In the genomic region with DNA sequence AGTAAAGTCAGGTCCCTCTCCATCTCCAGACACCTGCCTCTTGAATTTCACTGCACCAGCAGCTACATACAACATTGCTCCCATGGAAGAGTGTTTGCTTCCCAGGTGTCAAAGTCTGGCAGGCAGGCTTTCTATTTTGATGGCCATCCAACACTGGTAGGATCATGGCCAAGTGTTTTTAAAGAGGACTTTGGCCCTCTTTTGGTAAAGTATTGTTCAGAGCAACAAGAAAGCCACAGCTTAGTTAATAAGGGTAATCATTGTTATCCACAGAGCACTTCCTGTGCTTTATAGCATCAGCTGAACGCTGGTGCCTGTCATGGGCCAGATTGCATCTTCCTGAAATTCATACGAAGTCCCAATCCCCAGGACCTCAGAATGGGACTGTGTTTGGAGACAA, we compare ENCODE assay signal across 13 cellular contexts.
A peak's percentile ranks its signal among the peaks of the same experiment; 100 is the strongest.
DNase-seq lines count a peak whose midpoint lies in the region; ATAC-seq and TF ChIP-seq lines count a peak whose summit lies in the region.
"Had no signal": no experiment of that assay in that cellular context is flagged by ENCODE, and none has a peak within 500 bp of the region (broad histone marks: within the 10 kb centered on the region; RNA-seq: fewer than 3 reads in every experiment).

No MANE protein-coding gene starts in this region.

- CTCF ChIA-PET in CD4-positive, alpha-beta T cell (lab: Charles Lee), result interaction anchor here (1.0 kb wide), 1 partner anchor 128 kb away, joined by 4 read pairs; no protein-coding TSS in a partner anchor
- CTCF ChIA-PET in activated CD4-positive, alpha-beta memory T cell treated with anti-CD3 and anti-CD28 coated beads for 36 hours (lab: Charles Lee), result no interaction called here

- H3K9me3 ChIP-seq in CD4-positive, alpha-beta T cell (ENCODE audit: control insufficient read depth, low read length), result no peaks in the 10 kb centered on the region

- H3K27ac Mint-ChIP-seq in CD4-positive, alpha-beta T cell, result peak overlapping the region; percentile 88
- peak overlapping the region; percentile 26 for H3K27ac Mint-ChIP-seq in activated CD4-positive, alpha-beta memory T cell treated with anti-CD3 and anti-CD28 coated beads for 36 hours

- peaks cover 87% of the 10 kb centered on the region for H3K36me3 Mint-ChIP-seq in CD4-positive, alpha-beta T cell (ENCODE audit: low read depth)
- H3K36me3 Mint-ChIP-seq in activated CD4-positive, alpha-beta memory T cell treated with anti-CD3 and anti-CD28 coated beads for 36 hours, result peaks cover 56% of the 10 kb centered on the region

- H3K27me3 Mint-ChIP-seq in CD4-positive, alpha-beta T cell, result no peaks in the 10 kb centered on the region
- no peaks in the 10 kb centered on the region for H3K27me3 Mint-ChIP-seq in activated CD4-positive, alpha-beta memory T cell treated with anti-CD3 and anti-CD28 coated beads for 36 hours

- TF ChIP-seq CTCF in CD4-positive, alpha-beta T cell (IDR thresholded peaks at IDR 0.05), result no peak

- intact Hi-C loops in CD4-positive, alpha-beta T cell (cut with DNase I, micrococcal nuclease), result loop anchor here in 1 of 2 experiments (5.0 kb wide), 1 partner anchor 301 kb away; no protein-coding TSS in a partner anchor
- intact Hi-C loops in activated CD4-positive, alpha-beta memory T cell treated with anti-CD3 and anti-CD28 coated beads for 36 hours (cut with micrococcal nuclease), result no loop called here
- intact Hi-C loops in left colon (cut with DNase I, micrococcal nuclease), result no loop called here
- intact Hi-C loops in left ventricle myocardium superior (cut with micrococcal nuclease), result no loop called here

- peaks cover 85% of the 10 kb centered on the region for H3K4me1 Mint-ChIP-seq in CD4-positive, alpha-beta T cell (ENCODE audit: low read depth)
- H3K4me1 Mint-ChIP-seq in activated CD4-positive, alpha-beta memory T cell treated with anti-CD3 and anti-CD28 coated beads for 36 hours (ENCODE audit: low read depth), result peaks cover 86% of the 10 kb centered on the region

- ATAC-seq in CD4-positive, alpha-beta T cell (ENCODE audit: poor library complexity), result peak; percentile 45
- ATAC-seq in left colon, result peak; percentile 82
- no peak for ATAC-seq in left ventricle myocardium superior

- no peaks in the 10 kb centered on the region for H3K9me3 Mint-ChIP-seq in CD4-positive, alpha-beta T cell
- H3K9me3 Mint-ChIP-seq in activated CD4-positive, alpha-beta memory T cell treated with anti-CD3 and anti-CD28 coated beads for 36 hours, result no peaks in the 10 kb centered on the region

- H3K4me3 Mint-ChIP-seq in CD4-positive, alpha-beta T cell, result peak overlapping the region; percentile 8
- H3K4me3 Mint-ChIP-seq in activated CD4-positive, alpha-beta memory T cell treated with anti-CD3 and anti-CD28 coated beads for 36 hours, result no peak overlapping the region
- H3K4me3 Mint-ChIP-seq: CD14-positive monocyte had no signal

- H3K27me3 ChIP-seq in CD4-positive, alpha-beta T cell (ENCODE audit: control insufficient read depth, insufficient read depth, low read length), result no peaks in the 10 kb centered on the region
- H3K27me3 ChIP-seq: cardiac muscle cell had no signal

- H3K27ac ChIP-seq in CD4-positive, alpha-beta T cell (ENCODE audit: low read depth, low read length), result peak overlapping the region; percentile 42
- H3K27ac ChIP-seq: cardiac muscle cell, left ventricle myocardium inferior had no signal

- POLR2A ChIA-PET in CD4-positive, alpha-beta T cell (lab: Charles Lee), result interaction anchor here (0.9 to 1.1 kb wide), 3 partner anchors 9 to 46 kb away, joined by 3 read pairs; no protein-coding TSS in a partner anchor
- POLR2A ChIA-PET in activated CD4-positive, alpha-beta memory T cell treated with anti-CD3 and anti-CD28 coated beads for 36 hours (lab: Charles Lee), result no interaction called here

- no peak for DNase-seq in CD4-positive, alpha-beta T cell
- peak; percentile 9 for DNase-seq in DMS53 treated with DMSO at 0.1 percent for 48 hours (lab: John Stamatoyannopoulos, UW; ENCODE audit: unreplicated experiment)
- no peak for DNase-seq in activated CD4-positive, alpha-beta memory T cell treated with anti-CD3 and anti-CD28 coated beads for 36 hours
- no peak for DNase-seq in left colon
- no peak for DNase-seq in left ventricle myocardium superior
- DNase-seq in NOMO-1 (lab: John Stamatoyannopoulos, UW; ENCODE audit: unreplicated experiment in 2 of 2), result no peak
- DNase-seq in NCI-H446 treated with DMSO at 0.1 percent for 48 hours (lab: John Stamatoyannopoulos, UW), result no peak
- DNase-seq: left ventricle myocardium inferior, NCI-H1417 treated with DMSO at 0.1 percent for 48 hours, NCI-H748 treated with DMSO at 0.1 percent for 48 hours, Right ventricle myocardium superior had no signal
